Comparison of ENCODE assay signal across 8 cellular contexts in genomic region chr1:109397451-109398342, GRCh38. TPM values are rescaled to one million over a fixed set of nuclear protein-coding genes. Genes with fewer than 3 reads are reported as not detected.
DNase-seq lines count a peak whose midpoint lies in the region; ATAC-seq and TF ChIP-seq lines count a peak whose summit lies in the region.

SORT1 (minus strand) TSS chr1:109397918; CDS start chr1:109397892, 26 bp downstream.

- peak within 1 kb of the TSS; percentile 80 for H2AFZ ChIP-seq in PC-9

- peaks cover 16% of the 10 kb centered on the region for H3K4me1 Mint-ChIP-seq in CD4-positive, alpha-beta T cell (ENCODE audit: low read depth)

- H3K27me3 Mint-ChIP-seq in CD4-positive, alpha-beta T cell, result peaks cover 47% of the 10 kb centered on the region

- no peak for TF ChIP-seq CTCF in CD4-positive, alpha-beta T cell (IDR thresholded peaks at IDR 0.05)
- TF ChIP-seq CTCF in PC-9 (conservative IDR thresholded peaks at IDR 0.05) (peak; percentile 27; the same call in 1 of the 2 replicates), esophagus muscularis mucosa (IDR thresholded peaks at IDR 0.05) (no peak)

- peaks cover 18% of the 10 kb centered on the region for H3K36me3 Mint-ChIP-seq in CD4-positive, alpha-beta T cell (ENCODE audit: low read depth)

- H3K4me2 ChIP-seq in PC-9, result peak within 1 kb of the TSS; percentile 89

- H3K27me3 ChIP-seq in CD4-positive, alpha-beta T cell (ENCODE audit: control insufficient read depth, insufficient read depth, low read length), result peaks cover 40% of the 10 kb centered on the region
- H3K27me3 ChIP-seq in PC-9 (ENCODE audit: insufficient read depth, low read depth) (no peaks in the 10 kb centered on the region), esophagus muscularis mucosa (no peaks in the 10 kb centered on the region), mucosa of rectum (ENCODE audit: control insufficient read depth in 2 of 2, insufficient read depth in 2 of 2, low read length in 2 of 2) (no peaks in the 10 kb centered on the region)

- H3K9ac ChIP-seq in mucosa of rectum (ENCODE audit: low read depth in 1 of 2, low read length in 2 of 2), result peak within 1 kb of the TSS; percentile 3 to 74

- H3K4me3 Mint-ChIP-seq in CD4-positive, alpha-beta T cell, result peak within 1 kb of the TSS; percentile 89

- H3K9me2 ChIP-seq in PC-9 (ENCODE audit: insufficient read depth), result no peaks in the 10 kb centered on the region

- H3K27ac Mint-ChIP-seq in CD4-positive, alpha-beta T cell, result no peak within 1 kb of the TSS

- 0% methylated on average over 28 of the region's 121 CpGs for WGBS in esophagus muscularis mucosa

- H3K27ac ChIP-seq in CD4-positive, alpha-beta T cell (ENCODE audit: low read depth, low read length), result no peak within 1 kb of the TSS
- no peak within 1 kb of the TSS for H3K27ac ChIP-seq in PC-9
- H3K27ac ChIP-seq in esophagus muscularis mucosa (replicated peaks in 1 of 4), result peak within 1 kb of the TSS; percentile 82 to 95 (median 90)
- H3K27ac ChIP-seq in mucosa of rectum (ENCODE audit: low read depth in 2 of 2, low read length in 2 of 2), result peak within 1 kb of the TSS; percentile 56 to 70

- H3K4me1 ChIP-seq in PC-9 (replicated peaks; ENCODE audit: insufficient read depth), result peaks cover 38% of the 10 kb centered on the region
- H3K4me1 ChIP-seq in esophagus muscularis mucosa, result peaks cover 43 to 58% (median 54%) of the 10 kb centered on the region in 4 donors
- H3K4me1 ChIP-seq in mucosa of rectum (ENCODE audit: control insufficient read depth in 2 of 2, insufficient read depth in 2 of 2, low read length in 2 of 2), result peaks cover 23 to 29% of the 10 kb centered on the region in 2 donors

- H3F3A ChIP-seq in PC-9 (ENCODE audit: insufficient read depth, low read depth), result peaks cover 46% of the 10 kb centered on the region

- H3K36me3 ChIP-seq in PC-9 (ENCODE audit: low read depth) (peaks cover 13% of the 10 kb centered on the region), esophagus muscularis mucosa (peaks cover under 1 to 20% (median 18%) of the 10 kb centered on the region in 4 donors), mucosa of rectum (ENCODE audit: control insufficient read depth in 2 of 2, insufficient read depth in 2 of 2, low read length in 2 of 2) (peaks cover 11 to 18% of the 10 kb centered on the region in 2 donors)

- no peaks in the 10 kb centered on the region for H4K20me1 ChIP-seq in PC-9 (ENCODE audit: insufficient read depth)

- BruUV-seq in PC-9 (replicated peaks; lab: Mats Ljungman, UMichigan), result no TSS peak

- H3K79me2 ChIP-seq in PC-9 (ENCODE audit: low read depth), result peaks cover 23% of the 10 kb centered on the region

- DNase-seq in CD4-positive, alpha-beta T cell, result peak in 9 of 10 experiments; percentile 5 to 57 (median 30)
- peak; percentile 94 for DNase-seq in Jurkat, Clone E6-1 (ENCODE audit: low read depth, low spot score)
- DNase-seq in PC-9 (peak; percentile 75 to 83), activated T-helper 1 cell treated with Interleukin-2 at 50 U/mL for 16 hours (ENCODE audit: low read depth) (peak; percentile 22), esophagus muscularis mucosa (ENCODE audit: extremely low spot score) (peak; percentile 97)
- DNase-seq in stimulated activated CD8-positive, alpha-beta memory T cell treated with anti-CD3 and anti-CD28 coated beads, Interleukin-4, amount 100 ng/mL, for 48 hours, result peak; percentile 74

- POLR2A ChIA-PET in CD4-positive, alpha-beta T cell (lab: Charles Lee), result interaction anchor here (0.6 to 1.6 kb wide), 4 partner anchors 11 to 187 kb away, joined by 3 to 6 read pairs (median 4); partner anchors contain the start of genes PSRC1 and SARS1
- POLR2A ChIA-PET in PC-9 (lab: Charles Lee; ENCODE audit: unreplicated experiment), result interaction anchor here (0.6 to 0.7 kb wide), 3 partner anchors 38 to 132 kb away, joined by 3 to 6 read pairs (median 4); no protein-coding TSS in a partner anchor

- intact Hi-C loops in CD4-positive, alpha-beta T cell (cut with DNase I, micrococcal nuclease), result loop anchor here in 1 of 2 experiments (5.0 kb wide), 1 partner anchor 570 kb away; no protein-coding TSS in a partner anchor
- intact Hi-C loops in PC-9 (cut with micrococcal nuclease; ENCODE audit: unreplicated experiment), result loop anchor here (1.0 to 2.0 kb wide), 3 partner anchors 114 to 197 kb away; partner anchors contain the start of gene PSRC1
- intact Hi-C loops in esophagus muscularis mucosa (cut with DNase I), result loop anchor here (2.0 kb wide), 1 partner anchor 121 kb away; no protein-coding TSS in a partner anchor

- peak; percentile 11 for TF ChIP-seq POLR2A in esophagus muscularis mucosa (IDR thresholded peaks at IDR 0.05; ENCODE audit: low read depth)

- no peak for TF ChIP-seq EP300 in esophagus muscularis mucosa (IDR thresholded peaks at IDR 0.05)

- CTCF ChIA-PET in CD4-positive, alpha-beta T cell (lab: Charles Lee), result interaction anchor here (0.6 to 4.0 kb wide), 7 partner anchors 19 to 609 kb away, joined by 3 to 18 read pairs (median 4); partner anchors contain the start of genes PSMA5 and PSRC1
- CTCF ChIA-PET in PC-9 (lab: Charles Lee), result interaction anchor here (0.6 to 1.8 kb wide), 6 partner anchors 10 to 570 kb away, joined by 3 to 5 read pairs (median 4); partner anchors contain the start of gene PSRC1

- no peaks in the 10 kb centered on the region for H3K9me3 ChIP-seq in CD4-positive, alpha-beta T cell (ENCODE audit: control insufficient read depth, low read length)
- H3K9me3 ChIP-seq in PC-9 (ENCODE audit: insufficient read depth, low read depth) (no peaks in the 10 kb centered on the region), esophagus muscularis mucosa (no peaks in the 10 kb centered on the region), mucosa of rectum (ENCODE audit: control insufficient read depth in 2 of 2, low read length in 2 of 2) (no peaks in the 10 kb centered on the region)

- peak; percentile 91 for ATAC-seq in CD4-positive, alpha-beta T cell (ENCODE audit: poor library complexity)
- ATAC-seq in GM21390 (IDR thresholded peaks at IDR 0.05; ENCODE audit: unreplicated experiment), result peak; percentile 72

- no peaks in the 10 kb centered on the region for H3K9me3 Mint-ChIP-seq in CD4-positive, alpha-beta T cell

- H3K4me3 ChIP-seq in Jurkat, Clone E6-1 (ENCODE audit: low read length), result peak within 1 kb of the TSS; percentile 71
- H3K4me3 ChIP-seq in PC-9, result peak within 1 kb of the TSS; percentile 69
- H3K4me3 ChIP-seq in esophagus muscularis mucosa, result peak within 1 kb of the TSS; percentile 67 to 92 (median 78)
- H3K4me3 ChIP-seq in mucosa of rectum (ENCODE audit: low read length in 2 of 2), result peak within 1 kb of the TSS; percentile 75 to 78

RNA-seq across cellular contexts. Expression of gene SORT1, which starts in this region (rescaled TPM):
- total RNA-seq in CD4-positive, alpha-beta T cell, result under 1 TPM; 0.22 to 0.73 TPM
- 19.1 TPM for polyA plus RNA-seq in Jurkat, Clone E6-1 (2012; ENCODE audit: insufficient read depth, insufficient read length)
- total RNA-seq in PC-9 (2021) (25.7 and 27.9 TPM in 2 replicates), esophagus muscularis mucosa (100 to 1,000 TPM in 3 of 4 donors, 10 to 100 TPM in 1; 92.6 to 136 (median 134) TPM)

Comparison
In these comparisons a context has a peak if more than half of its experiments do, and no peak if none do; other contexts are left out.
1. RNA of gene SORT1 (total RNA-seq): 92.6 to 136 TPM in esophagus muscularis mucosa and 25.7 to 27.9 TPM in PC-9; 0.22 to 0.73 TPM in CD4-positive, alpha-beta T cell; every median in the first group is over 10 times any median in the second.
2. Peak in DNase-seq and ATAC-seq in CD4-positive, alpha-beta T cell; RNA of the gene not detected or under 1 TPM.
3. DNase-seq: peak in every context shown above with its lines; median percentile 97 in esophagus muscularis mucosa; 94 in Jurkat, Clone E6-1; 79 in PC-9; 74 in stimulated activated CD8-positive, alpha-beta memory T cell treated with anti-CD3 and anti-CD28 coated beads, Interleukin-4, amount 100 ng/mL, for 48 hours; 30 in CD4-positive, alpha-beta T cell; 22 in activated T-helper 1 cell treated with Interleukin-2 at 50 U/mL for 16 hours.
4. H3K27ac ChIP-seq: peak in esophagus muscularis mucosa (4 of 4) and mucosa of rectum (2 of 2); none in CD4-positive, alpha-beta T cell (single experiment) and PC-9 (single experiment).
5. Peak in every context shown above with its lines, with median percentiles within 50 percentile points of each other: H3K4me3 ChIP-seq.